Comparison of ENCODE assay signal across 24 cellular contexts in genomic region chr2:132830321-132830720, GRCh38.
"Had no signal": no experiment of that assay in that cellular context is flagged by ENCODE, and none has a peak within 500 bp of the region (broad histone marks: within the 10 kb centered on the region; RNA-seq: fewer than 3 reads in every experiment).

No MANE protein-coding gene starts in this region.

- H3K36me3 ChIP-seq: heart right ventricle, left lung, lower lobe of right lung, ovary, right atrium auricular region, right lobe of liver, tibial nerve, upper lobe of left lung, vagina had no signal

- H3K4me1 ChIP-seq: heart right ventricle, left lung, lower lobe of right lung, right atrium auricular region, right lobe of liver, tibial nerve, upper lobe of left lung, vagina had no signal

- H3K4me3 ChIP-seq: heart right ventricle, left lung, lower lobe of right lung, ovary, right atrium auricular region, right lobe of liver, tibial nerve, upper lobe of left lung, vagina had no signal

- H3K27me3 ChIP-seq: heart right ventricle, left lung, ovary, right atrium auricular region, right lobe of liver, tibial nerve, upper lobe of left lung, vagina had no signal

- H3K36me3 Mint-ChIP-seq: naive thymus-derived CD8-positive, alpha-beta T cell; stimulated activated effector memory CD8-positive, alpha-beta T cell treated with anti-CD3 and anti-CD28 coated beads, Interleukin-12 subunit alpha, Interleukin-12 subunit beta, amount 100 ng/mL, for 72 hours had no signal

- DNase-seq: heart right ventricle; hippocampal formation; kidney; left colon; left lung; lower lobe of right lung; mammary epithelial cell; mesenchymal stem cell; midbrain; naive thymus-derived CD8-positive, alpha-beta T cell; ovary; right lobe of liver; stimulated activated CD4-positive, alpha-beta T cell treated with anti-CD3 and anti-CD28 coated beads, Interleukin-12 subunit alpha, Interleukin-12 subunit beta, amount 100 ng/mL, for 4 hours; stimulated activated CD4-positive, alpha-beta T cell treated with anti-CD3 and anti-CD28 coated beads, Interleukin-15, amount 100 ng/mL, for 24 hours; stimulated activated CD4-positive, alpha-beta T cell treated with anti-CD3 and anti-CD28 coated beads, Interleukin-4, amount 100 ng/mL, for 24 hours; stimulated activated naive CD4-positive, alpha-beta T cell; upper lobe of left lung had no signal

- ATAC-seq: heart right ventricle; left colon; left lung; lower lobe of right lung; naive thymus-derived CD8-positive, alpha-beta T cell; right lobe of liver; stimulated activated effector memory CD8-positive, alpha-beta T cell treated with anti-CD3 and anti-CD28 coated beads, Interleukin-12 subunit alpha, Interleukin-12 subunit beta, amount 100 ng/mL, for 72 hours had no signal

- FAIRE-seq: kidney had no signal

- H3K27ac Mint-ChIP-seq: naive thymus-derived CD8-positive, alpha-beta T cell; nephron; progenitor cell of endocrine pancreas; stimulated activated effector memory CD8-positive, alpha-beta T cell treated with anti-CD3 and anti-CD28 coated beads, Interleukin-12 subunit alpha, Interleukin-12 subunit beta, amount 100 ng/mL, for 72 hours; stimulated activated naive CD8-positive, alpha-beta T cell treated with anti-CD3 and anti-CD28 coated beads, Interleukin-15, Interleukin-2, amounts not matched to agents 100 ng/mL and 50 ng/mL, for 24 hours had no signal

- H3K27ac ChIP-seq: heart right ventricle, left lung, lower lobe of right lung, ovary, right atrium auricular region, right lobe of liver, tibial nerve, upper lobe of left lung, vagina had no signal

- H3K4me3 Mint-ChIP-seq: naive thymus-derived CD8-positive, alpha-beta T cell; nephron; stimulated activated effector memory CD8-positive, alpha-beta T cell treated with anti-CD3 and anti-CD28 coated beads, Interleukin-12 subunit alpha, Interleukin-12 subunit beta, amount 100 ng/mL, for 72 hours; stimulated activated naive CD8-positive, alpha-beta T cell treated with anti-CD3 and anti-CD28 coated beads, Interleukin-15, Interleukin-2, amounts not matched to agents 100 ng/mL and 50 ng/mL, for 24 hours had no signal

- H3K4me1 Mint-ChIP-seq: naive thymus-derived CD8-positive, alpha-beta T cell; nephron; stimulated activated effector memory CD8-positive, alpha-beta T cell treated with anti-CD3 and anti-CD28 coated beads, Interleukin-12 subunit alpha, Interleukin-12 subunit beta, amount 100 ng/mL, for 72 hours had no signal

- H3K27me3 Mint-ChIP-seq: naive thymus-derived CD8-positive, alpha-beta T cell; progenitor cell of endocrine pancreas; stimulated activated naive CD8-positive, alpha-beta T cell treated with anti-CD3 and anti-CD28 coated beads, Interleukin-15, Interleukin-2, amounts not matched to agents 100 ng/mL and 50 ng/mL, for 24 hours had no signal

- H3K9me3 ChIP-seq: left lung, lower lobe of right lung, ovary, right lobe of liver, upper lobe of left lung, vagina had no signal
